9 cellular contexts compared by ENCODE assay signal in genomic region chr7:26135551-26135950, GRCh38.
"Had no signal": no experiment of that assay in that cellular context is flagged by ENCODE, and none has a peak within 500 bp of the region (broad histone marks: within the 10 kb centered on the region; RNA-seq: fewer than 3 reads in every experiment).

No MANE protein-coding gene starts in this region.

- H3K9ac ChIP-seq: GM23248 had no signal

- H3K4me3 ChIP-seq: GM23248, GM23338, HAP-1 had no signal

- DNase-seq: GM23248, GOT3, H7, H9, HCEC 1CT, HFFc6 had no signal

- ATAC-seq: GM23338, HCT116 had no signal

- H2AFZ ChIP-seq: GM23248, GM23338 had no signal

- H3K4me1 ChIP-seq: HAP-1 had no signal

- H3K36me3 ChIP-seq: HAP-1 had no signal

- H3K4me2 ChIP-seq: GM23338 had no signal

- H3K27ac ChIP-seq: GM23248 had no signal
